In genomic region chr2:220687231-220687843, GRCh38 we compare ENCODE assay signal across 8 cellular contexts.
DNase-seq lines count a peak whose midpoint lies in the region; ATAC-seq and TF ChIP-seq lines count a peak whose summit lies in the region.

No MANE protein-coding gene starts in this region.

- peak; percentile 78 for ATAC-seq in GM21737 (IDR thresholded peaks at IDR 0.05; ENCODE audit: unreplicated experiment)
- peak; percentile 64 for ATAC-seq in body of pancreas

- no peak for TF ChIP-seq POLR2A in body of pancreas (IDR thresholded peaks at IDR 0.05)

- H3K9me3 ChIP-seq in body of pancreas (no peaks in the 10 kb centered on the region), iPS DF 6.9 (ENCODE audit: control insufficient read depth, insufficient read depth, low read length) (no peaks in the 10 kb centered on the region)

- H3K27ac ChIP-seq in body of pancreas (no peak overlapping the region), iPS DF 6.9 (ENCODE audit: low read length) (no peak overlapping the region)

- H3K4me3 ChIP-seq in body of pancreas (no peak overlapping the region), iPS DF 6.9 (ENCODE audit: low read length) (no peak overlapping the region)

- TF ChIP-seq CTCF in body of pancreas (IDR thresholded peaks at IDR 0.05) = peak; percentile 61 to 82 (median 74)

- WGBS in body of pancreas, 2 donors = 40 to 41% methylated on average over 15 of the region's 15 CpGs
- WGBS in iPS DF 6.9 (ENCODE audit: insufficient coverage, insufficient read length) = no CpG with 5 or more reads among the region's 15 CpGs

- intact Hi-C loops in body of pancreas (cut with DNase I) = loop anchor here (10.0 kb wide), 1 partner anchor 1287 kb away; no protein-coding TSS in a partner anchor

- no peaks in the 10 kb centered on the region for H3K4me1 ChIP-seq in body of pancreas
- no peaks in the 10 kb centered on the region for H3K4me1 ChIP-seq in iPS DF 6.9 (ENCODE audit: control insufficient read depth, insufficient read depth, low read length)

- DNase-seq in GM04503 (ENCODE audit: low read depth) = peak; percentile 14
- peak; percentile 8 for DNase-seq in KG1 (lab: John Stamatoyannopoulos, UW)
- peak; percentile 25 for DNase-seq in T1000 (lab: John Stamatoyannopoulos, UW)
- DNase-seq in body of pancreas = peak; percentile 66 to 76 (median 69)
- DNase-seq in iPS DF 6.9 (ENCODE audit: low read depth, low spot score) = peak; percentile 13
- peak; percentile 17 to 51 for DNase-seq in stimulated activated CD4-positive, alpha-beta T cell treated with anti-CD3 and anti-CD28 coated beads, Interleukin-12 subunit alpha, Interleukin-12 subunit beta, amount 100 ng/mL, for 24 hours (ENCODE audit: low read depth in 2 of 2)
- no peak for DNase-seq in OCI-M2 (lab: John Stamatoyannopoulos, UW; ENCODE audit: unreplicated experiment)

- H3K36me3 ChIP-seq in body of pancreas (replicated peaks in 1 of 2; ENCODE audit: insufficient read depth in 1 of 2, low read depth in 2 of 2) (no peaks in the 10 kb centered on the region), iPS DF 6.9 (ENCODE audit: control insufficient read depth, insufficient read depth, low read length) (no peaks in the 10 kb centered on the region)

- H3K27me3 ChIP-seq in body of pancreas (no peaks in the 10 kb centered on the region), iPS DF 6.9 (ENCODE audit: control insufficient read depth, insufficient read depth, low read length) (no peaks in the 10 kb centered on the region)
